8 cellular contexts compared by ENCODE assay signal in genomic region chr9:4489919-4490704, GRCh38. TPM values are rescaled to one million over a fixed set of nuclear protein-coding genes. Genes with fewer than 3 reads are reported as not detected.
DNase-seq lines count a peak whose midpoint lies in the region; ATAC-seq and TF ChIP-seq lines count a peak whose summit lies in the region.

Gene SLC1A1, plus strand, starts transcription at chr9:4490468. Its CDS starts 212 bp downstream, at chr9:4490680.

- peak; percentile 67 for ATAC-seq in GM18520 (IDR thresholded peaks at IDR 0.05; ENCODE audit: unreplicated experiment)
- peak; percentile 72 for ATAC-seq in HG02943 (IDR thresholded peaks at IDR 0.05; ENCODE audit: low read depth, unreplicated experiment)
- ATAC-seq in omental fat pad (ENCODE audit: low FRiP score) = peak; percentile 84

- no peaks in the 10 kb centered on the region for H3K9me3 Mint-ChIP-seq in activated T-helper 2 cell treated with anti-CD3 and anti-CD28 coated beads, Interferon-gamma antibody, Interleukin-2, Interleukin-4, amounts not matched to agents 10 μg/mL and 5 μg/mL and 100 μg/mL, durations not matched to agents 14 hours and 24 hours and 36 hours

- peaks cover 11% of the 10 kb centered on the region for H3K4me1 Mint-ChIP-seq in activated T-helper 2 cell treated with anti-CD3 and anti-CD28 coated beads, Interferon-gamma antibody, Interleukin-2, Interleukin-4, amounts not matched to agents 10 μg/mL and 5 μg/mL and 100 μg/mL, durations not matched to agents 14 hours and 24 hours and 36 hours (ENCODE audit: low read depth)

- H3K4me3 Mint-ChIP-seq in activated T-helper 2 cell treated with anti-CD3 and anti-CD28 coated beads, Interferon-gamma antibody, Interleukin-2, Interleukin-4, amounts not matched to agents 10 μg/mL and 5 μg/mL and 100 μg/mL, durations not matched to agents 14 hours and 24 hours and 36 hours (ENCODE audit: low read depth) = peak within 1 kb of the TSS; percentile 74

- H3K36me3 Mint-ChIP-seq in activated T-helper 2 cell treated with anti-CD3 and anti-CD28 coated beads, Interferon-gamma antibody, Interleukin-2, Interleukin-4, amounts not matched to agents 10 μg/mL and 5 μg/mL and 100 μg/mL, durations not matched to agents 14 hours and 24 hours and 36 hours (ENCODE audit: low read depth) = no peaks in the 10 kb centered on the region

- no peak for TF ChIP-seq CTCF in omental fat pad (IDR thresholded peaks at IDR 0.05)

- intact Hi-C loops in activated T-helper 2 cell treated with anti-CD3 and anti-CD28 coated beads, Interferon-gamma antibody, Interleukin-2, Interleukin-4, amounts not matched to agents 10 μg/mL and 5 μg/mL and 100 μg/mL, durations not matched to agents 14 hours and 24 hours and 36 hours (cut with micrococcal nuclease) = loop anchor here (10.0 kb wide), 1 partner anchor 185 kb away; the partner anchor contains the start of gene GLIS3

- peak; percentile 81 for DNase-seq in AG20443 (ENCODE audit: low spot score)
- peak; percentile 34 for DNase-seq in NCI-H2196 treated with DMSO at 0.1 percent for 48 hours (lab: John Stamatoyannopoulos, UW; ENCODE audit: unreplicated experiment)
- DNase-seq in activated T-helper 2 cell treated with anti-CD3 and anti-CD28 coated beads, Interferon-gamma antibody, Interleukin-2, Interleukin-4, amounts not matched to agents 10 μg/mL and 5 μg/mL and 100 μg/mL, durations not matched to agents 14 hours and 24 hours and 36 hours (ENCODE audit: low spot score) = no peak
- DNase-seq in glomerular endothelial cell (ENCODE audit: extremely low read depth, low read depth, low spot score) = no peak
- peak; percentile 30 for DNase-seq in omental fat pad (ENCODE audit: low spot score)
- DNase-seq in MV-4-11 (lab: John Stamatoyannopoulos, UW) = no peak

- no peak within 1 kb of the TSS for H3K27ac Mint-ChIP-seq in activated T-helper 2 cell treated with anti-CD3 and anti-CD28 coated beads, Interferon-gamma antibody, Interleukin-2, Interleukin-4, amounts not matched to agents 10 μg/mL and 5 μg/mL and 100 μg/mL, durations not matched to agents 14 hours and 24 hours and 36 hours

- peaks cover 63% of the 10 kb centered on the region for H3K27me3 Mint-ChIP-seq in activated T-helper 2 cell treated with anti-CD3 and anti-CD28 coated beads, Interferon-gamma antibody, Interleukin-2, Interleukin-4, amounts not matched to agents 10 μg/mL and 5 μg/mL and 100 μg/mL, durations not matched to agents 14 hours and 24 hours and 36 hours (ENCODE audit: low read depth)

RNA-seq across cellular contexts. Expression of gene SLC1A1, which starts in this region (rescaled TPM):
- 0.14 TPM in 1 of 2 replicates, not detected in the other for total RNA-seq in activated T-helper 2 cell treated with anti-CD3 and anti-CD28 coated beads, Interferon-gamma antibody, Interleukin-2, Interleukin-4, amounts not matched to agents 10 μg/mL and 5 μg/mL and 100 μg/mL, durations not matched to agents 14 hours and 24 hours and 36 hours
- 10.9 and 13.0 TPM in 2 replicates for total RNA-seq in glomerular endothelial cell
- total RNA-seq in omental fat pad = 10 to 100 TPM in 1 of 4 donors, 1 to 10 TPM in 3; 1.8 to 12.3 (median 5.6) TPM

Comparison
In these comparisons a context has a peak if more than half of its experiments do, and no peak if none do; other contexts are left out.
1. DNase-seq: peak in AG20443 (single experiment), NCI-H2196 treated with DMSO at 0.1 percent for 48 hours (single experiment) and omental fat pad (single experiment); none in activated T-helper 2 cell treated with anti-CD3 and anti-CD28 coated beads, Interferon-gamma antibody, Interleukin-2, Interleukin-4, amounts not matched to agents 10 μg/mL and 5 μg/mL and 100 μg/mL, durations not matched to agents 14 hours and 24 hours and 36 hours (single experiment), glomerular endothelial cell (single experiment) and MV-4-11 (single experiment).
2. Peak in every context shown above with its lines, with median percentiles within 50 percentile points of each other: ATAC-seq.